In the genomic region with DNA sequence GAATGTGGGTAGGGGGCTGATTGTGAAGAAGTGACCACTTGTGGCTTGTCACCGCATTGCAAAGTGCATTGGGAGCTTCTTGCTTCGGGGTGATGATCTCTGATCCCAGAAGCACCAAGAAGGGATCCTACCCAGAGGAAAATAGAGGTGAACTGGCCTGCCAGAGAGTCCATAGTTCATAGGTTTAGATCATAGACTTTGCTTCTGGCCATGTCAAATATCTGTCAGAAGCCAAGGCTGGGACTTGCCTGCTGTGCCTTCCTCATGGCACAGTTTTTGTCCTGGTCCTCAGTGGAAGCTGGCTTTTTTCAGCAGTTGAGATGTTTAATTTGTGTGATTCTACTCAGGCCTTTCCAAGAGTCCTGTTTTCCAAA, we compare ENCODE assay signal across 8 cellular contexts. TPM values are rescaled to one million over a fixed set of nuclear protein-coding genes. Genes with fewer than 3 reads are reported as not detected.
DNase-seq lines count a peak whose midpoint lies in the region; ATAC-seq and TF ChIP-seq lines count a peak whose summit lies in the region.

No MANE protein-coding gene starts in this region.

- peak overlapping the region; percentile 78 for H2AFZ ChIP-seq in PC-9

- no peaks in the 10 kb centered on the region for H3K9me3 Mint-ChIP-seq in progenitor cell of endocrine pancreas (ENCODE audit: low read depth)

- peaks cover 3% of the 10 kb centered on the region for H3K36me3 ChIP-seq in ES-I3 (ENCODE audit: insufficient read depth, low read length)
- H3K36me3 ChIP-seq in PC-9 (ENCODE audit: low read depth), result 0 out of 2 replicates have a peak, but pooled peaks cover 3% of the 10 kb centered on the region
- H3K36me3 ChIP-seq in esophagus muscularis mucosa, result peaks cover 24 to 31% (median 31%) of the 10 kb centered on the region in 4 donors

- 0% methylated on average over 2 of the region's 2 CpGs for WGBS in esophagus muscularis mucosa

- H3K4me3 ChIP-seq in PC-9 (peak overlapping the region; percentile 58), esophagus muscularis mucosa (peak overlapping the region; percentile 80 to 97 (median 90))

- BruUV-seq in PC-9 (replicated peaks; lab: Mats Ljungman, UMichigan), result no TSS peak

- peaks cover 9% of the 10 kb centered on the region for H3K36me3 Mint-ChIP-seq in progenitor cell of endocrine pancreas (ENCODE audit: insufficient read depth)

- CTCF ChIA-PET in PC-9 (lab: Charles Lee), result interaction anchor here (0.5 kb wide), 2 partner anchors 17 to 45 kb away, joined by 3 read pairs; no protein-coding TSS in a partner anchor

- intact Hi-C loops in PC-9 (cut with micrococcal nuclease; ENCODE audit: unreplicated experiment) (loop anchor here (5.0 kb wide), 1 partner anchor 91 kb away; no protein-coding TSS in a partner anchor), esophagus muscularis mucosa (cut with DNase I) (loop anchor here (5.0 kb wide), 1 partner anchor 44 kb away; a partner anchor contains a TSS), sciatic nerve (cut with DNase I) (no loop called here)

- H3K27ac ChIP-seq in PC-9 (no peak overlapping the region), esophagus muscularis mucosa (replicated peaks in 1 of 4) (peak overlapping the region; percentile 92 to 96 (median 94))

- H3K9me2 ChIP-seq in PC-9 (ENCODE audit: insufficient read depth), result no peaks in the 10 kb centered on the region

- peaks cover 33% of the 10 kb centered on the region for H3K4me1 Mint-ChIP-seq in progenitor cell of endocrine pancreas (ENCODE audit: low read depth)

- H3K27me3 ChIP-seq in PC-9 (ENCODE audit: insufficient read depth, low read depth) (no peaks in the 10 kb centered on the region), esophagus muscularis mucosa (no peaks in the 10 kb centered on the region)

- POLR2A ChIA-PET in PC-9 (lab: Charles Lee; ENCODE audit: unreplicated experiment), result interaction anchor here (0.6 to 0.8 kb wide), 2 partner anchors 10 to 690 kb away, joined by 3 read pairs; no protein-coding TSS in a partner anchor

- peak overlapping the region; percentile 91 for H3K4me2 ChIP-seq in PC-9

- peaks cover 18% of the 10 kb centered on the region; the same call in 1 of the 2 replicates for H4K20me1 ChIP-seq in PC-9 (ENCODE audit: insufficient read depth)

- no peaks in the 10 kb centered on the region for H3K9me3 ChIP-seq in ES-I3 (ENCODE audit: control insufficient read depth, insufficient read depth, low read length)
- H3K9me3 ChIP-seq in PC-9 (ENCODE audit: insufficient read depth, low read depth), result no peaks in the 10 kb centered on the region
- H3K9me3 ChIP-seq in esophagus muscularis mucosa, result no peaks in the 10 kb centered on the region

- no peak for TF ChIP-seq CTCF in PC-9 (conservative IDR thresholded peaks at IDR 0.05)
- no peak for TF ChIP-seq CTCF in esophagus muscularis mucosa (IDR thresholded peaks at IDR 0.05)
- TF ChIP-seq CTCF in progenitor cell of endocrine pancreas (IDR thresholded peaks at IDR 0.05; ENCODE audit: unreplicated experiment), result no peak

- ATAC-seq in sciatic nerve, result no peak

- TF ChIP-seq POLR2A in esophagus muscularis mucosa (IDR thresholded peaks at IDR 0.05; ENCODE audit: low read depth), result no peak

- TF ChIP-seq EP300 in esophagus muscularis mucosa (IDR thresholded peaks at IDR 0.05), result no peak

- H3K27ac Mint-ChIP-seq in progenitor cell of endocrine pancreas, result peak overlapping the region; percentile 91

- H3K9ac ChIP-seq in ES-I3 (ENCODE audit: low read depth, low read length), result peak overlapping the region; percentile 82

- peak overlapping the region; percentile 100 for H3K4me3 Mint-ChIP-seq in progenitor cell of endocrine pancreas (ENCODE audit: low read depth)

- no peaks in the 10 kb centered on the region for H3K27me3 Mint-ChIP-seq in progenitor cell of endocrine pancreas

- H3K4me1 ChIP-seq in ES-I3 (ENCODE audit: insufficient read depth, low read length) (0 out of 2 replicates have a peak, but pooled peaks cover 4% of the 10 kb centered on the region), PC-9 (replicated peaks; ENCODE audit: insufficient read depth) (peaks cover 26% of the 10 kb centered on the region), esophagus muscularis mucosa (peaks cover 45 to 66% (median 53%) of the 10 kb centered on the region in 4 donors)

- H3K79me2 ChIP-seq in PC-9 (ENCODE audit: low read depth), result peaks cover 61% of the 10 kb centered on the region

- DNase-seq in PC-9 (no peak), esophagus muscularis mucosa (ENCODE audit: extremely low spot score) (no peak), progenitor cell of endocrine pancreas (ENCODE audit: low spot score, unreplicated experiment) (no peak), cerebellar cortex (ENCODE audit: low spot score) (no peak), EL (no peak), NOMO-1 treated with DMSO at 0.1 percent for 48 hours (lab: John Stamatoyannopoulos, UW; ENCODE audit: unreplicated experiment) (no peak), sciatic nerve (ENCODE audit: low spot score) (no peak)

- H3F3A ChIP-seq in PC-9 (ENCODE audit: insufficient read depth, low read depth), result peaks cover 19% of the 10 kb centered on the region

RNA-seq across cellular contexts. Expression of a gene that starts 1.1 kb away (rescaled TPM):
- 49.2 and 70.0 TPM in 2 replicates for total RNA-seq in PC-9 (2021)
- total RNA-seq in esophagus muscularis mucosa, result 100 to 1,000 TPM in 3 of 4 donors, 10 to 100 TPM in 1; 66.4 to 123 (median 107) TPM
- total RNA-seq in progenitor cell of endocrine pancreas, result 122 and 144 TPM in 2 replicates
- 99.1 TPM for total RNA-seq in sciatic nerve

RNA-seq across cellular contexts. Expression of a gene that starts 4.7 kb away (rescaled TPM):
- total RNA-seq in PC-9 (2021) (44.1 and 44.5 TPM in 2 replicates), esophagus muscularis mucosa (10 to 100 TPM; 14.9 to 32.0 (median 25.6) TPM), progenitor cell of endocrine pancreas (36.0 and 38.8 TPM in 2 replicates), sciatic nerve (13.2 TPM)

RNA-seq across cellular contexts. Expression of a gene that starts 24.9 kb away (rescaled TPM):
- total RNA-seq in PC-9 (2021) (20.4 and 22.8 TPM in 2 replicates), esophagus muscularis mucosa (10 to 100 TPM; 26.8 to 38.3 (median 31.1) TPM), progenitor cell of endocrine pancreas (36.3 and 40.0 TPM in 2 replicates), sciatic nerve (32.9 TPM)

RNA-seq across cellular contexts. Expression of a gene that starts 42.3 kb away (rescaled TPM):
- total RNA-seq in PC-9 (2021) (83.1 and 105 TPM in 2 replicates), esophagus muscularis mucosa (10 to 100 TPM; 42.4 to 61.3 (median 53.5) TPM), progenitor cell of endocrine pancreas (93.0 and 96.5 TPM in 2 replicates), sciatic nerve (53.6 TPM)
